In the genomic region with DNA sequence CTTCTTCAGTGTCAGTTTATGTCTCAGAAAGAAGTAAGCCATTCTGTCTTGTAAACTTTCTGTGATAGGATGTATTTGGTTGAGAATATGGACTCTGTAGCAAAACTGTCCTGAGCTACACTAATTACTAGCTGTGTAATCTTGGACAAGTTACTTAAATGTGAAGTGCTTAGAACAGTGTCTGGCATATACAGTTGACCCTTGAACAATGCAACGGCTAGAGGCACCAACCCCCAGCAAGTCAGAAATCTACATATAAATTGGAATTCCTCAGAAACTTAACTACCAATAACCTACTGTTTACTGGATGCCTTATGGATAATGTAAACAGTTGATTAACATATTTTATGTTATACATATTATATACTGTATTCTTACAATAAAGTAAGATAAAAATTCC, we compare ENCODE assay signal across 24 cellular contexts.
"Had no signal": no experiment of that assay in that cellular context is flagged by ENCODE, and none has a peak within 500 bp of the region (broad histone marks: within the 10 kb centered on the region; RNA-seq: fewer than 3 reads in every experiment).

No MANE protein-coding gene starts in this region.

- H3K9me3 ChIP-seq: esophagus muscularis mucosa, thoracic aorta, uterus had no signal

- H3K27me3 ChIP-seq: esophagus muscularis mucosa, uterus had no signal

- ATAC-seq: activated T-cell treated with anti-CD3 and anti-CD28 coated beads, Interleukin-2, amount 50 U/mL, for 4 hours; left colon; right cardiac atrium had no signal

- H3K27me3 Mint-ChIP-seq: activated CD4-positive, alpha-beta memory T cell treated with anti-CD3 and anti-CD28 coated beads, Interleukin-2, amount 10 ng/mL, durations not matched to agents 7 days and 5 days; activated CD4-positive, alpha-beta T cell treated with anti-CD3 and anti-CD28 coated beads, Interleukin-2, amount 10 ng/mL, durations not matched to agents 24 days and 14 days; activated naive CD8-positive, alpha-beta T cell; naive B cell; stimulated activated naive CD8-positive, alpha-beta T cell treated with anti-CD3 and anti-CD28 coated beads, Interleukin-15, Interleukin-2, amounts not matched to agents 100 ng/mL and 50 ng/mL, for 24 hours; type B pancreatic cell had no signal

- H3K4me1 Mint-ChIP-seq: naive B cell had no signal

- H3K27ac Mint-ChIP-seq: activated CD4-positive, alpha-beta memory T cell treated with anti-CD3 and anti-CD28 coated beads, Interleukin-2, amount 10 ng/mL, durations not matched to agents 7 days and 5 days; activated CD4-positive, alpha-beta T cell treated with anti-CD3 and anti-CD28 coated beads, Interleukin-2, amount 10 ng/mL, durations not matched to agents 24 days and 14 days; activated naive CD8-positive, alpha-beta T cell; mesothelial cell of epicardium; naive B cell; stimulated activated naive CD8-positive, alpha-beta T cell treated with anti-CD3 and anti-CD28 coated beads, Interleukin-15, Interleukin-2, amounts not matched to agents 100 ng/mL and 50 ng/mL, for 24 hours; T-helper 1 cell treated with Interleukin-12 subunit alpha and Interleukin-12 subunit beta and Interleukin-4 antibody, amounts not matched to agents 30 μg/mL and 1 μg/mL, for 36 hours; type B pancreatic cell had no signal

- H3K4me1 ChIP-seq: esophagus muscularis mucosa, uterus had no signal

- DNase-seq: activated CD4-positive, alpha-beta memory T cell treated with anti-CD3 and anti-CD28 coated beads, Interleukin-2, amount 10 ng/mL, durations not matched to agents 7 days and 5 days; activated CD4-positive, alpha-beta T cell treated with anti-CD3 and anti-CD28 coated beads, Interleukin-2, amount 10 ng/mL, durations not matched to agents 24 days and 14 days; activated CD4-positive, CD25-positive, alpha-beta regulatory T cell treated with anti-CD3 and anti-CD28 coated beads, Interleukin-2, amount 50 U/mL, for 72 hours; activated naive CD4-positive, alpha-beta T cell; activated T-cell treated with anti-CD3 and anti-CD28 coated beads, Interleukin-2, amount 50 U/mL, for 4 hours; anterior cingulate cortex; dermis blood vessel endothelial cell; effector CD4-positive, alpha-beta T cell; foreskin melanocyte; left colon; mammary epithelial cell; naive B cell; right cardiac atrium; stimulated activated CD4-positive, alpha-beta T cell treated with anti-CD3 and anti-CD28 coated beads, Interleukin-2, amount 100 ng/mL, for 48 hours; T1000; uterus; WERI-Rb-1 had no signal

- H3K27ac ChIP-seq: esophagus muscularis mucosa, thoracic aorta, WERI-Rb-1 had no signal

- H3K4me3 Mint-ChIP-seq: activated CD4-positive, alpha-beta memory T cell treated with anti-CD3 and anti-CD28 coated beads, Interleukin-2, amount 10 ng/mL, durations not matched to agents 7 days and 5 days; activated CD4-positive, alpha-beta T cell treated with anti-CD3 and anti-CD28 coated beads, Interleukin-2, amount 10 ng/mL, durations not matched to agents 24 days and 14 days; activated naive CD8-positive, alpha-beta T cell; activated T-cell treated with anti-CD3 and anti-CD28 coated beads, Interleukin-2, amount 50 U/mL, for 4 hours; mesothelial cell of epicardium; naive B cell; stimulated activated naive CD8-positive, alpha-beta T cell treated with anti-CD3 and anti-CD28 coated beads, Interleukin-15, Interleukin-2, amounts not matched to agents 100 ng/mL and 50 ng/mL, for 24 hours; T-helper 1 cell treated with Interleukin-12 subunit alpha and Interleukin-12 subunit beta and Interleukin-4 antibody, amounts not matched to agents 30 μg/mL and 1 μg/mL, for 36 hours; type B pancreatic cell had no signal

- H3K9me3 Mint-ChIP-seq: activated CD4-positive, alpha-beta memory T cell treated with anti-CD3 and anti-CD28 coated beads, Interleukin-2, amount 10 ng/mL, durations not matched to agents 7 days and 5 days; activated CD4-positive, alpha-beta T cell treated with anti-CD3 and anti-CD28 coated beads, Interleukin-2, amount 10 ng/mL, durations not matched to agents 24 days and 14 days; activated T-cell treated with anti-CD3 and anti-CD28 coated beads, Interleukin-2, amount 50 U/mL, for 4 hours; mesothelial cell of epicardium; naive B cell; stimulated activated naive CD8-positive, alpha-beta T cell treated with anti-CD3 and anti-CD28 coated beads, Interleukin-15, Interleukin-2, amounts not matched to agents 100 ng/mL and 50 ng/mL, for 24 hours; T-helper 1 cell treated with Interleukin-12 subunit alpha and Interleukin-12 subunit beta and Interleukin-4 antibody, amounts not matched to agents 30 μg/mL and 1 μg/mL, for 36 hours; type B pancreatic cell had no signal

- H3K4me3 ChIP-seq: esophagus muscularis mucosa, thoracic aorta, uterus had no signal

- H3K36me3 ChIP-seq: uterus had no signal
